In the genomic region with DNA sequence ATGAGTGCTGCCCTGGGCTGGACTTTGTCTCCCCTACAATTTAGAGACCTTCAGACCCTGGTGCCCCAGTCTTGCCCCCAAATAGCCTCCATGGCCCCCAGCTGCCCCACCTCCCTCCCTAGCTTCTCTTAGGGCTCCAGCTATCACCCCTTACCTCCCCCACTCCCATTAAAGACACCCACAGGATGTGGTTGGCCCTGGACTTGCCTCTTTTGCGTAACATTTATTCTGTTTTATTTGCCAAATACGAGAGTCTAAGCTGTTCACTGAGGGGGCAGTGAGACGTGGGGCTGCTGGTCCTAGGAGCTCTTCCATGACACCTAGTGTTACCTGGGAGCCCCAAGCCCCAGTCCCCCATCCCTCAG, we compare ENCODE assay signal across 8 cellular contexts. TPM values are rescaled to one million over a fixed set of nuclear protein-coding genes. Genes with fewer than 3 reads are reported as not detected.
DNase-seq lines count a peak whose midpoint lies in the region; ATAC-seq, FAIRE-seq and TF ChIP-seq lines count a peak whose summit lies in the region.

No MANE protein-coding gene starts in this region.

- TF ChIP-seq POLR2A in GM19099 (IDR thresholded peaks at IDR 0.05; ENCODE audit: extremely low read depth, insufficient read length, low read depth) (peak; percentile 2), ovary (IDR thresholded peaks at IDR 0.05) (no peak)

- 26 to 49% (median 30%) methylated on average over 3 of the region's 3 CpGs for WGBS in ovary, 3 donors

- no peaks in the 10 kb centered on the region for H3K9me3 ChIP-seq in colonic mucosa
- no peaks in the 10 kb centered on the region for H3K9me3 ChIP-seq in ovary

- DNase-seq in RCC 7860 (ENCODE audit: low spot score) (peak; percentile 62), colonic mucosa (peak; percentile 41), ovary (no peak), amygdala (lab: John Stamatoyannopoulos, UW) (no peak), occipital lobe (lab: John Stamatoyannopoulos, UW) (no peak)

- TF ChIP-seq CTCF in colonic mucosa (IDR thresholded peaks at IDR 0.05) (no peak), ovary (IDR thresholded peaks at IDR 0.05) (no peak)

- no peak for FAIRE-seq in RCC 7860 (lab: Jason Lieb, UNC)

- no peaks in the 10 kb centered on the region for H3K27me3 ChIP-seq in colonic mucosa
- H3K27me3 ChIP-seq in ovary = no peaks in the 10 kb centered on the region

- H3K4me1 ChIP-seq in colonic mucosa = peaks cover 12% of the 10 kb centered on the region
- H3K4me1 ChIP-seq in ovary (ENCODE audit: insufficient read depth) = peaks cover 38% of the 10 kb centered on the region

- no peak for TF ChIP-seq EP300 in ovary (IDR thresholded peaks at IDR 0.05)

- H3K4me3 ChIP-seq in colonic mucosa (peak overlapping the region; percentile 92), ovary (peak overlapping the region; percentile 5)

- peak overlapping the region; percentile 68 to 99 for H3K9ac ChIP-seq in colonic mucosa (ENCODE audit: low read depth in 2 of 2, low read length in 2 of 2)

- ATAC-seq in HG02973 (IDR thresholded peaks at IDR 0.05; ENCODE audit: unreplicated experiment) (no peak), GM21723 (IDR thresholded peaks at IDR 0.05; ENCODE audit: unreplicated experiment) (no peak)

- H3K27ac ChIP-seq in colonic mucosa = peak overlapping the region; percentile 94
- peak overlapping the region; percentile 54 to 85 for H3K27ac ChIP-seq in ovary

- intact Hi-C loops in colonic mucosa (cut with DNase I) = no loop called here
- intact Hi-C loops in ovary (cut with DNase I) = no loop called here

- H3K36me3 ChIP-seq in colonic mucosa (peaks cover 32% of the 10 kb centered on the region), ovary (no peaks in the 10 kb centered on the region)

RNA-seq across cellular contexts. Expression of a gene that starts 4.5 kb away (rescaled TPM):
- total RNA-seq in colonic mucosa = 10 to 100 TPM; 18.2 to 35.4 TPM
- total RNA-seq in ovary = 10 to 100 TPM in 3 of 7 donors, 1 to 10 TPM in 4; 5.4 to 86.6 (median 7.2) TPM
- 1 to 10 TPM; 1.4 to 3.6 TPM for polyA plus RNA-seq in ovary
- total RNA-seq in occipital lobe = 0.47 TPM

RNA-seq across cellular contexts. Expression of a gene that starts 35.7 kb away (rescaled TPM):
- total RNA-seq in colonic mucosa (10 to 100 TPM; 32.9 to 40.6 TPM), ovary (10 to 100 TPM; 38.7 to 71.3 (median 64.1) TPM), occipital lobe (106 TPM)
- polyA plus RNA-seq in ovary = 100 to 1,000 TPM in 1 of 2 donors, 10 to 100 TPM in 1; 62.1 to 108 TPM

Comparison
In these comparisons a context has a peak if more than half of its experiments do, and no peak if none do; other contexts are left out.
1. DNase-seq: peak in RCC 7860 (single experiment) and colonic mucosa (single experiment); none in ovary (0 of 5), amygdala (0 of 56) and occipital lobe (single experiment).